ENCODE assay signal across 8 cellular contexts in the genomic region with DNA sequence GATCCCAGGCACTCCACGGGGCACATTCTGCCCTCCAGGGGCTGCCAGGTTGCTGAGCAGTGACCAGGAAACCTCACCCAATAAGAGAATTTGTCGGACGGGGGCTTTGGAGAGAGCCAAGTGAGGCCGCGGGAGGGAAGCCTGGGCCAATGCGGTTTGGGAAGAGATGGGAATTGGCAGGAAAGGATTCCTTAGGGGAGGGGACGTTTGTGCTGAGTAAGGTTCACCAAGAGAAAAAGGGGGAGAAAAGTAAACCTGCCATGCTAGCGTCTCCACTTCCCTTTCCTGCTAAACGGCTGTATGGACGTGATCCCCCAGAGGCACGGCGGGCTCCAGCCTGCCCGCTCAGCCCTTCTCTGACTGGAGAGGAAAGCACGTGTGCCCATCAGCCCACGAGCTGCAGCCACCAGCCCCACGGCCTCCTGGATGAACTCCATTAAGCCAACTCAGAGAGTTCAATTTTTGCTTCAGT.
DNase-seq lines count a peak whose midpoint lies in the region; ATAC-seq, FAIRE-seq and TF ChIP-seq lines count a peak whose summit lies in the region.

No MANE protein-coding gene starts in this region.

- H3K9me3 Mint-ChIP-seq in activated CD8-positive, alpha-beta T cell treated with anti-CD3 and anti-CD28 coated beads, Interleukin-2, amount 10 ng/mL, durations not matched to agents 7 days and 5 days (ENCODE audit: insufficient read depth): peaks cover 5% of the 10 kb centered on the region
- H3K9me3 Mint-ChIP-seq in natural killer cell (no peaks in the 10 kb centered on the region), type B pancreatic cell (no peaks in the 10 kb centered on the region)

- peak overlapping the region; percentile 86 for H3K27ac Mint-ChIP-seq in activated CD8-positive, alpha-beta T cell treated with anti-CD3 and anti-CD28 coated beads, Interleukin-2, amount 10 ng/mL, durations not matched to agents 7 days and 5 days
- H3K27ac Mint-ChIP-seq in natural killer cell (peak overlapping the region; percentile 97 to 100), type B pancreatic cell (no peak overlapping the region)

- H3K4me1 ChIP-seq in thyroid gland: no peaks in the 10 kb centered on the region

- no peaks in the 10 kb centered on the region for H3K9me3 ChIP-seq in thyroid gland

- peak; percentile 25 for ATAC-seq in GM18867 (IDR thresholded peaks at IDR 0.05; ENCODE audit: unreplicated experiment)
- ATAC-seq in HG02763 (IDR thresholded peaks at IDR 0.05; ENCODE audit: unreplicated experiment): peak; percentile 23
- peak; percentile 23 for ATAC-seq in activated CD8-positive, alpha-beta T cell treated with anti-CD3 and anti-CD28 coated beads, Interleukin-2, amount 10 ng/mL, durations not matched to agents 7 days and 5 days
- ATAC-seq in natural killer cell: peak; percentile 3 to 12 (median 11)

- FAIRE-seq in frontal cortex (lab: Jason Lieb, UNC): no peak

- H3K36me3 ChIP-seq in thyroid gland: no peaks in the 10 kb centered on the region

- no peak overlapping the region for H3K4me3 ChIP-seq in thyroid gland (replicated peaks in 1 of 3)

- H3K4me1 Mint-ChIP-seq in activated CD8-positive, alpha-beta T cell treated with anti-CD3 and anti-CD28 coated beads, Interleukin-2, amount 10 ng/mL, durations not matched to agents 7 days and 5 days (ENCODE audit: low read depth): peaks cover 87% of the 10 kb centered on the region
- H3K4me1 Mint-ChIP-seq in natural killer cell (peaks cover 74 to 76% of the 10 kb centered on the region in 2 donors), type B pancreatic cell (ENCODE audit: unreplicated experiment) (peaks cover 32% of the 10 kb centered on the region)

- H3K27ac ChIP-seq in thyroid gland: no peak overlapping the region

- TF ChIP-seq POLR2A in thyroid gland (IDR thresholded peaks at IDR 0.05): no peak

- CTCF ChIA-PET in activated CD8-positive, alpha-beta T cell treated with anti-CD3 and anti-CD28 coated beads, Interleukin-2, amount 10 ng/mL, durations not matched to agents 7 days and 5 days (lab: Charles Lee): interaction anchor here (1.5 to 2.5 kb wide), 3 partner anchors 9 to 57 kb away, joined by 4 to 16 read pairs (median 7); no protein-coding TSS in a partner anchor

- POLR2A ChIA-PET in activated CD8-positive, alpha-beta T cell treated with anti-CD3 and anti-CD28 coated beads, Interleukin-2, amount 10 ng/mL, durations not matched to agents 7 days and 5 days (lab: Charles Lee): interaction anchor here (0.9 to 2.3 kb wide), 3 partner anchors 9 to 28 kb away, joined by 3 to 6 read pairs (median 5); no protein-coding TSS in a partner anchor

- no peaks in the 10 kb centered on the region for H3K27me3 ChIP-seq in thyroid gland

- TF ChIP-seq CTCF in natural killer cell (IDR thresholded peaks at IDR 0.05) (no peak), type B pancreatic cell (conservative IDR thresholded peaks at IDR 0.05) (no peak), thyroid gland (IDR thresholded peaks at IDR 0.05) (no peak)

- H3K27me3 Mint-ChIP-seq in activated CD8-positive, alpha-beta T cell treated with anti-CD3 and anti-CD28 coated beads, Interleukin-2, amount 10 ng/mL, durations not matched to agents 7 days and 5 days (ENCODE audit: low read depth): no peaks in the 10 kb centered on the region
- H3K27me3 Mint-ChIP-seq in natural killer cell (ENCODE audit: low read depth in 2 of 2) (no peaks in the 10 kb centered on the region), type B pancreatic cell (no peaks in the 10 kb centered on the region)

- peak overlapping the region; percentile 68 for H3K4me3 Mint-ChIP-seq in activated CD8-positive, alpha-beta T cell treated with anti-CD3 and anti-CD28 coated beads, Interleukin-2, amount 10 ng/mL, durations not matched to agents 7 days and 5 days
- peak overlapping the region; percentile 98 for H3K4me3 Mint-ChIP-seq in natural killer cell
- H3K4me3 Mint-ChIP-seq in type B pancreatic cell: no peak overlapping the region

- intact Hi-C loops in natural killer cell (cut with micrococcal nuclease) (loop anchor here (2.0 to 5.0 kb wide), 2 partner anchors 15 to 185 kb away; no protein-coding TSS in a partner anchor), thyroid gland (cut with DNase I) (no loop called here)

- peaks cover 21% of the 10 kb centered on the region for H3K36me3 Mint-ChIP-seq in activated CD8-positive, alpha-beta T cell treated with anti-CD3 and anti-CD28 coated beads, Interleukin-2, amount 10 ng/mL, durations not matched to agents 7 days and 5 days (ENCODE audit: low read depth)
- no peaks in the 10 kb centered on the region for H3K36me3 Mint-ChIP-seq in natural killer cell
- H3K36me3 Mint-ChIP-seq in type B pancreatic cell: no peaks in the 10 kb centered on the region

- 53 to 64% methylated on average over 16 of the region's 16 CpGs for WGBS in thyroid gland, 2 donors

- no peak for DNase-seq in activated CD8-positive, alpha-beta T cell treated with anti-CD3 and anti-CD28 coated beads, Interleukin-2, amount 10 ng/mL, durations not matched to agents 7 days and 5 days
- no peak for DNase-seq in natural killer cell
- no peak for DNase-seq in effector CD8-positive, alpha-beta T cell (lab: John Stamatoyannopoulos, UW)
- no peak for DNase-seq in frontal cortex (ENCODE audit: low spot score in 2 of 2)
- DNase-seq in type B pancreatic cell (ENCODE audit: extremely low spot score, unreplicated experiment): no peak
- no peak for DNase-seq in thyroid gland
